Comparison of ENCODE assay signal across 8 cellular contexts in genomic region chr16:68257251-68257905, GRCh38. TPM values are rescaled to one million over a fixed set of nuclear protein-coding genes. Genes with fewer than 3 reads are reported as not detected.
DNase-seq lines count a peak whose midpoint lies in the region; ATAC-seq, FAIRE-seq and TF ChIP-seq lines count a peak whose summit lies in the region.

No MANE protein-coding gene starts in this region.

- CTCF ChIA-PET in A549 (lab: Yijun Ruan, JAX), result interaction anchor here (0.7 to 7.8 kb wide), 5 partner anchors 14 to 164 kb away, joined by 3 to 335 read pairs (median 3); partner anchors contain the start of gene PLA2G15

- peak overlapping the region; percentile 52 for H3K4me2 ChIP-seq in A549

- DNase-seq in A549 (ENCODE audit: low read depth in 1 of 2, low spot score in 1 of 2) (no peak), KBM-7 (peak; percentile 85), ascending aorta (ENCODE audit: low spot score in 2 of 2) (no peak), renal cortical epithelial cell (ENCODE audit: low read depth) (peak; percentile 30), globus pallidus (ENCODE audit: low spot score) (no peak), RCC 7860 (ENCODE audit: low spot score) (no peak), AG20443 (ENCODE audit: low spot score) (no peak)

- H3K27ac ChIP-seq in A549 (peak overlapping the region; percentile 63 to 83), ascending aorta (peak overlapping the region; percentile 85 to 91)

- intact Hi-C loops in ascending aorta (cut with DNase I), result no loop called here

- H3K4me3 ChIP-seq in A549 (no peak overlapping the region), ascending aorta (no peak overlapping the region)

- TF ChIP-seq CTCF in A549 (IDR thresholded peaks at IDR 0.05) (no peak), ascending aorta (IDR thresholded peaks at IDR 0.05) (no peak)

- H3K27me3 ChIP-seq in ascending aorta, result no peaks in the 10 kb centered on the region

- POLR2A ChIA-PET in A549 (lab: Yijun Ruan, JAX), result interaction anchor here (1.2 kb wide), 1 partner anchor 53 kb away, joined by 4 read pairs; the partner anchor contains the start of genes PRMT7 and SLC7A6OS

- H3K9me3 ChIP-seq in A549 (no peaks in the 10 kb centered on the region), ascending aorta (no peaks in the 10 kb centered on the region)

- H3K4me1 ChIP-seq in A549 (peaks cover 18% of the 10 kb centered on the region), ascending aorta (peaks cover 5 to 17% of the 10 kb centered on the region in 2 donors)

- TF ChIP-seq RAD21 in A549 (conservative IDR thresholded peaks at IDR 0.05 in 1 of 2, IDR thresholded peaks at IDR 0.05 in 1 of 2), result no peak

- in situ Hi-C loops in KBM-7 (cut with MboI; ENCODE audit: low pct_unique_long_range_greater_than_20kb, low sequenced_read_pairs), result no loop called here

- TF ChIP-seq EP300 in A549 (IDR thresholded peaks at IDR 0.05), result no peak

- ATAC-seq in A549 (peak in 1 of 2 experiments; percentile 1; a peak in 1 of 6 replicates), GM18861 (IDR thresholded peaks at IDR 0.05; ENCODE audit: unreplicated experiment) (peak; percentile 39)

- FAIRE-seq in A549 (lab: Jason Lieb, UNC), result no peak
- FAIRE-seq in RCC 7860 (lab: Jason Lieb, UNC), result no peak

- WGBS in A549 (ENCODE audit: missing lambda C conversion rate), result 88% methylated on average over 6 of the region's 6 CpGs

- no peak for TF ChIP-seq POLR2A in A549 (IDR thresholded peaks at IDR 0.05; ENCODE audit: low read length)

- H3K36me3 ChIP-seq in ascending aorta, result peaks cover 51 to 55% of the 10 kb centered on the region in 2 donors

TF ChIP-seq in A549, 52 proteins besides CTCF, POLR2A, EP300 and RAD21:
- TF ChIP-seq ZSCAN20 (CRISPR knock-in tag; IDR thresholded peaks at IDR 0.05) (no peak), SREBF2 (IDR thresholded peaks at IDR 0.05) (no peak), RNF2 (IDR thresholded peaks at IDR 0.05; ENCODE audit: borderline replicate concordance, low read depth) (no peak), USF2 (IDR thresholded peaks at IDR 0.05) (no peak), HES2 (IDR thresholded peaks at IDR 0.05) (no peak), CBX8 (IDR thresholded peaks at IDR 0.05) (no peak), CBX2 (IDR thresholded peaks at IDR 0.05; ENCODE audit: borderline replicate concordance, low read depth) (no peak), BHLHE40 (IDR thresholded peaks at IDR 0.05; ENCODE audit: low read depth, low read length) (no peak)

RNA-seq across cellular contexts. Expression of gene SLC7A6, which starts 6.9 kb away (rescaled TPM):
- polyA plus RNA-seq in A549 (2011; rRNA removed) (32.9 and 45.3 TPM in 2 replicates), A549 (2017; fragmentation: RNase III; extraction: RNeasy Plus Mini Kit Qiagen cat#74134 plus additional on column Dnase treatment) (29.1 to 35.9 TPM (median 31.1 TPM) in 3 replicates)
- polyA plus RNA-seq in A549 (2012; cell fraction: cytosol; rRNA removed), result 20.8 and 31.4 TPM in 2 replicates
- 81.4 and 119 TPM in 2 replicates for polyA plus RNA-seq in A549 (2012; cell fraction: nucleus; rRNA removed)
- polyA minus RNA-seq in A549 (2011; rRNA and poly(A)+ RNA removed), result 72.8 and 105 TPM in 2 replicates
- total RNA-seq in ascending aorta (27.7 TPM), renal cortical epithelial cell (7.1 and 20.0 TPM in 2 replicates)

RNA-seq across cellular contexts. Expression of gene PLA2G15, which starts 12.2 kb away (rescaled TPM):
- polyA plus RNA-seq in A549 (2011; rRNA removed) (4.8 and 5.7 TPM in 2 replicates), A549 (2017; fragmentation: RNase III; extraction: RNeasy Plus Mini Kit Qiagen cat#74134 plus additional on column Dnase treatment) (7.5 to 8.7 TPM (median 7.7 TPM) in 3 replicates)
- 6.9 and 8.6 TPM in 2 replicates for polyA plus RNA-seq in A549 (2012; cell fraction: cytosol; rRNA removed)
- 17.3 and 18.5 TPM in 2 replicates for polyA plus RNA-seq in A549 (2012; cell fraction: nucleus; rRNA removed)
- 4.3 and 5.6 TPM in 2 replicates for polyA minus RNA-seq in A549 (2011; rRNA and poly(A)+ RNA removed)
- total RNA-seq in ascending aorta (21.9 TPM), renal cortical epithelial cell (19.3 and 50.1 TPM in 2 replicates)

RNA-seq across cellular contexts. Expression of gene ESRP2, which starts 21.5 kb away (rescaled TPM):
- 0.04 and 0.08 TPM in 2 replicates for polyA plus RNA-seq in A549 (2011; rRNA removed)
- 0.05 and 0.08 TPM in 2 replicates for polyA plus RNA-seq in A549 (2012; cell fraction: cytosol; rRNA removed)
- 0.26 and 0.32 TPM in 2 replicates for polyA plus RNA-seq in A549 (2012; cell fraction: nucleus; rRNA removed)
- 0.07 to 0.10 TPM (median 0.09 TPM) in 3 replicates for polyA plus RNA-seq in A549 (2017; fragmentation: RNase III; extraction: RNeasy Plus Mini Kit Qiagen cat#74134 plus additional on column Dnase treatment)
- 0.19 and 0.33 TPM in 2 replicates for polyA minus RNA-seq in A549 (2011; rRNA and poly(A)+ RNA removed)
- total RNA-seq in ascending aorta, result not detected
- 11.5 and 13.9 TPM in 2 replicates for total RNA-seq in renal cortical epithelial cell

RNA-seq across cellular contexts. Expression of gene SLC7A6OS, which starts 53.4 kb away (rescaled TPM):
- 11.0 and 11.9 TPM in 2 replicates for polyA plus RNA-seq in A549 (2011; rRNA removed)
- 5.2 and 6.2 TPM in 2 replicates for polyA plus RNA-seq in A549 (2012; cell fraction: cytosol; rRNA removed)
- 5.8 and 9.5 TPM in 2 replicates for polyA plus RNA-seq in A549 (2012; cell fraction: nucleus; rRNA removed)
- 10.4 to 11.5 TPM (median 10.9 TPM) in 3 replicates for polyA plus RNA-seq in A549 (2017; fragmentation: RNase III; extraction: RNeasy Plus Mini Kit Qiagen cat#74134 plus additional on column Dnase treatment)
- polyA minus RNA-seq in A549 (2011; rRNA and poly(A)+ RNA removed), result 9.0 and 9.1 TPM in 2 replicates
- total RNA-seq in ascending aorta, result 14.4 TPM
- total RNA-seq in renal cortical epithelial cell, result 10.1 and 12.1 TPM in 2 replicates

RNA-seq across cellular contexts. Expression of gene PRMT7, which starts 53.4 kb away (rescaled TPM):
- 37.1 and 37.6 TPM in 2 replicates for polyA plus RNA-seq in A549 (2011; rRNA removed)
- polyA plus RNA-seq in A549 (2012; cell fraction: cytosol; rRNA removed), result 49.5 and 59.4 TPM in 2 replicates
- polyA plus RNA-seq in A549 (2012; cell fraction: nucleus; rRNA removed), result 191 and 230 TPM in 2 replicates
- 44.7 to 47.2 TPM (median 46.3 TPM) in 3 replicates for polyA plus RNA-seq in A549 (2017; fragmentation: RNase III; extraction: RNeasy Plus Mini Kit Qiagen cat#74134 plus additional on column Dnase treatment)
- 51.2 and 54.9 TPM in 2 replicates for polyA minus RNA-seq in A549 (2011; rRNA and poly(A)+ RNA removed)
- 25.1 TPM for total RNA-seq in ascending aorta
- total RNA-seq in renal cortical epithelial cell, result 21.5 and 49.2 TPM in 2 replicates

Comparison
In these comparisons a context has a peak if more than half of its experiments do, and no peak if none do; other contexts are left out.
1. DNase-seq: peak in KBM-7 (single experiment) and renal cortical epithelial cell (single experiment); none in A549 (0 of 2), ascending aorta (0 of 2), globus pallidus (single experiment), RCC 7860 (single experiment) and AG20443 (single experiment).
2. RNA of gene ESRP2, which starts 21.5 kb away (total RNA-seq): 11.5 to 13.9 TPM in renal cortical epithelial cell; not detected in ascending aorta (single experiment); every median in the first group is over 10 times any median in the second.